In the genomic region with DNA sequence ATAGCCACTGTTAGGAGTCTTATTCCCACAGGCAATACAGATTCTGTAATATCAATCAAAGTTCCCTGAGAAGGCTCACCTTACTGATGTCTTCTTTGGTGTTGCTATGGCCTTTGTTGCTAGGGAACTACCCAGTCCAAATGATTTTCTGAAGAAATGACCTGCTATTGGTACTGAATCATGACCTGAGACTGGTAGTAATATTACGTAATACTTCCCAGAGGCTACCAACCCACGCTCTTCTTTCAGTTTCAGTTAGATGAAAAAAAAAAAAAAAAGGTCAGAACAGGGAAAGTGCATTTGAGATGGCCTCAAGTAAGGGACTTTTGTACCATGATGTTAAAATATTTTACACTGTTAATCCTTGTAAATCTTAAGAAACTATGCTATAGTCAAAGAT, we compare ENCODE assay signal across 11 cellular contexts.
DNase-seq lines count a peak whose midpoint lies in the region; ATAC-seq, FAIRE-seq and TF ChIP-seq lines count a peak whose summit lies in the region.
"Had no signal": no experiment of that assay in that cellular context is flagged by ENCODE, and none has a peak within 500 bp of the region (broad histone marks: within the 10 kb centered on the region; RNA-seq: fewer than 3 reads in every experiment).

No MANE protein-coding gene starts in this region.

- H3K9me3 ChIP-seq in K562 (replicated peaks; ENCODE audit: control insufficient read depth, insufficient read depth, low read depth, low read length) (no peaks in the 10 kb centered on the region), tibial nerve (no peaks in the 10 kb centered on the region)

- no peaks in the 10 kb centered on the region for H3K4me1 Mint-ChIP-seq in stimulated activated naive CD8-positive, alpha-beta T cell treated with anti-CD3 and anti-CD28 coated beads, Interleukin-15, amount 100 ng/mL, for 72 hours
- H3K4me1 Mint-ChIP-seq in type B pancreatic cell (ENCODE audit: unreplicated experiment): no peaks in the 10 kb centered on the region
- H3K4me1 Mint-ChIP-seq: B cell, immature natural killer cell had no signal

- no peak for TF ChIP-seq RAD21 in K562 (CRISPR knock-in tag; conservative IDR thresholded peaks at IDR 0.05 in 1 of 2, IDR thresholded peaks at IDR 0.05 in 1 of 2)

- TF ChIP-seq CTCF in K562 (IDR thresholded peaks at IDR 0.05 in 2 of 3, conservative IDR thresholded peaks at IDR 0.05 in 1 of 3; ENCODE audit: insufficient read depth in 2 of 3, low read depth in 1 of 3, low read length in 3 of 3) (no peak), type B pancreatic cell (conservative IDR thresholded peaks at IDR 0.05) (no peak), tibial nerve (IDR thresholded peaks at IDR 0.05) (no peak)

- peak; percentile 55 for ATAC-seq in stimulated activated naive CD8-positive, alpha-beta T cell treated with anti-CD3 and anti-CD28 coated beads, Interleukin-15, amount 100 ng/mL, for 72 hours
- no peak for ATAC-seq in stimulated activated naive CD8-positive, alpha-beta T cell treated with anti-CD3 and anti-CD28 coated beads, Interleukin-15, Interleukin-2, amounts not matched to agents 100 U/mL and 50 U/mL, for 24 hours
- ATAC-seq in HG03342 (IDR thresholded peaks at IDR 0.05; ENCODE audit: unreplicated experiment) (peak; percentile 96), K562 (no peak)

- H3K4me3 ChIP-seq in K562: no peak overlapping the region
- H3K4me3 ChIP-seq in tibial nerve: no peak overlapping the region

- no peaks in the 10 kb centered on the region for H3K27me3 Mint-ChIP-seq in stimulated activated naive CD8-positive, alpha-beta T cell treated with anti-CD3 and anti-CD28 coated beads, Interleukin-15, amount 100 ng/mL, for 72 hours
- no peaks in the 10 kb centered on the region for H3K27me3 Mint-ChIP-seq in type B pancreatic cell
- H3K27me3 Mint-ChIP-seq: B cell had no signal

- no peaks in the 10 kb centered on the region for H4K20me1 ChIP-seq in K562 (replicated peaks; ENCODE audit: control insufficient read depth, insufficient read depth, low read length)

- H3K27me3 ChIP-seq in K562 (ENCODE audit: control insufficient read depth in 2 of 2, insufficient read depth in 2 of 2, low read length in 2 of 2) (no peaks in the 10 kb centered on the region), tibial nerve (no peaks in the 10 kb centered on the region)

- no peaks in the 10 kb centered on the region for H3K79me2 ChIP-seq in K562 (ENCODE audit: control insufficient read depth, insufficient read depth, low read length)

- no peak for TF ChIP-seq EP300 in K562 (IDR thresholded peaks at IDR 0.05; ENCODE audit: low read length)
- TF ChIP-seq EP300 in tibial nerve (IDR thresholded peaks at IDR 0.05): no peak

- FAIRE-seq in K562 (lab: Jason Lieb, UNC): no peak

- CTCF ChIA-PET in K562 (lab: Yijun Ruan, JAX; ENCODE audit: low intra/inter-chr PET ratio): no interaction called here

- no peaks in the 10 kb centered on the region for H3K36me3 Mint-ChIP-seq in type B pancreatic cell
- H3K36me3 Mint-ChIP-seq: immature natural killer cell had no signal

- POLR2A ChIA-PET in K562 (lab: Yijun Ruan, JAX): no interaction called here

- H3K27ac ChIP-seq in K562 (ENCODE audit: extremely low read depth, low read depth, low read length) (no peak overlapping the region), tibial nerve (no peak overlapping the region)

- no peak overlapping the region for H3K4me2 ChIP-seq in K562 (ENCODE audit: insufficient read depth, low read length)

- H3K36me3 ChIP-seq in K562 (ENCODE audit: control insufficient read depth, insufficient read depth, low read length) (no peaks in the 10 kb centered on the region), tibial nerve (no peaks in the 10 kb centered on the region)

- no peak overlapping the region for H3K4me3 Mint-ChIP-seq in stimulated activated naive CD8-positive, alpha-beta T cell treated with anti-CD3 and anti-CD28 coated beads, Interleukin-15, amount 100 ng/mL, for 72 hours
- H3K4me3 Mint-ChIP-seq in type B pancreatic cell: no peak overlapping the region
- H3K4me3 Mint-ChIP-seq: B cell, immature natural killer cell had no signal

- no peak for TF ChIP-seq POLR2A in K562 (conservative IDR thresholded peaks at IDR 0.05)
- no peak for TF ChIP-seq POLR2A in tibial nerve (IDR thresholded peaks at IDR 0.05)

- DNase-seq in stimulated activated naive CD8-positive, alpha-beta T cell treated with anti-CD3 and anti-CD28 coated beads, Interleukin-15, amount 100 ng/mL, for 72 hours: no peak
- no peak for DNase-seq in stimulated activated naive CD8-positive, alpha-beta T cell treated with anti-CD3 and anti-CD28 coated beads, Interleukin-15, Interleukin-2, amounts not matched to agents 100 U/mL and 50 U/mL, for 24 hours
- DNase-seq in K562 (ENCODE audit: extremely low read depth in 1 of 4, low spot score in 3 of 4) (no peak), type B pancreatic cell (ENCODE audit: extremely low spot score, unreplicated experiment) (no peak), SK-N-DZ (ENCODE audit: low spot score) (no peak), LoVo (ENCODE audit: low spot score) (no peak), tibial nerve (ENCODE audit: low spot score in 2 of 2) (no peak)
- DNase-seq: immature natural killer cell, NCI-H187 treated with DMSO at 0.1 percent for 48 hours had no signal

- no peak overlapping the region for H2AFZ ChIP-seq in K562 (ENCODE audit: low read depth, low read length)

- H3K4me1 ChIP-seq in K562 (replicated peaks in 1 of 2; ENCODE audit: control insufficient read depth in 2 of 2, insufficient read depth in 2 of 2, low read length in 2 of 2) (no peaks in the 10 kb centered on the region), tibial nerve (no peaks in the 10 kb centered on the region)

- intact Hi-C loops in K562 (cut with micrococcal nuclease): no loop called here

- H3K27ac Mint-ChIP-seq in stimulated activated naive CD8-positive, alpha-beta T cell treated with anti-CD3 and anti-CD28 coated beads, Interleukin-15, amount 100 ng/mL, for 72 hours: no peak overlapping the region
- H3K27ac Mint-ChIP-seq in type B pancreatic cell: peak overlapping the region; percentile 24
- H3K27ac Mint-ChIP-seq: B cell, immature natural killer cell had no signal

- H3K9me1 ChIP-seq in K562 (ENCODE audit: control insufficient read depth, insufficient read depth, low read length): no peaks in the 10 kb centered on the region

- in situ Hi-C loops in K562 (cut with MboI): no loop called here

- WGBS in K562 (ENCODE audit: insufficient coverage, low coverage, missing lambda C conversion rate): no CpG with 5 or more reads among the region's 2 CpGs
- 62 to 72% methylated on average over 2 of the region's 2 CpGs for WGBS in tibial nerve, 2 donors

- H3K9me3 Mint-ChIP-seq in stimulated activated naive CD8-positive, alpha-beta T cell treated with anti-CD3 and anti-CD28 coated beads, Interleukin-15, amount 100 ng/mL, for 72 hours: no peaks in the 10 kb centered on the region
- H3K9me3 Mint-ChIP-seq in type B pancreatic cell: no peaks in the 10 kb centered on the region

- no TSS peak for BruUV-seq in K562 (replicated peaks; lab: Mats Ljungman, UMichigan)

- H3K9ac ChIP-seq in K562 (ENCODE audit: insufficient read depth in 1 of 2, low read depth in 2 of 2, low read length in 2 of 2): no peak overlapping the region

TF ChIP-seq in K562, 482 proteins besides CTCF, POLR2A, EP300 and RAD21:
- TF ChIP-seq ZC3H4 (CRISPR knock-in tag; IDR thresholded peaks at IDR 0.05; ENCODE audit: borderline replicate concordance) (no peak), LCOR (CRISPR knock-in tag; IDR thresholded peaks at IDR 0.05) (no peak), CEBPG (CRISPR knock-in tag; IDR thresholded peaks at IDR 0.05) (no peak), CEBPG (tag; conservative IDR thresholded peaks at IDR 0.05 in 1 of 2, IDR thresholded peaks at IDR 0.05 in 1 of 2) (peak in 1 of 2 experiments; percentile 64; a peak in 2 of 4 replicates), CEBPB (tag; IDR thresholded peaks at IDR 0.05) (0 out of 2 replicates have a peak, but pooled peaks have one; percentile 22), SPI1 (IDR thresholded peaks at IDR 0.05; ENCODE audit: borderline replicate concordance, low read depth, low read length) (no peak), COPS2 (conservative IDR thresholded peaks at IDR 0.05) (no peak), TGIF2 (CRISPR knock-in tag; IDR thresholded peaks at IDR 0.05) (no peak), RB1 (IDR thresholded peaks at IDR 0.05; ENCODE audit: low read depth) (no peak)
- TF ChIP-seq, protein P1, sequence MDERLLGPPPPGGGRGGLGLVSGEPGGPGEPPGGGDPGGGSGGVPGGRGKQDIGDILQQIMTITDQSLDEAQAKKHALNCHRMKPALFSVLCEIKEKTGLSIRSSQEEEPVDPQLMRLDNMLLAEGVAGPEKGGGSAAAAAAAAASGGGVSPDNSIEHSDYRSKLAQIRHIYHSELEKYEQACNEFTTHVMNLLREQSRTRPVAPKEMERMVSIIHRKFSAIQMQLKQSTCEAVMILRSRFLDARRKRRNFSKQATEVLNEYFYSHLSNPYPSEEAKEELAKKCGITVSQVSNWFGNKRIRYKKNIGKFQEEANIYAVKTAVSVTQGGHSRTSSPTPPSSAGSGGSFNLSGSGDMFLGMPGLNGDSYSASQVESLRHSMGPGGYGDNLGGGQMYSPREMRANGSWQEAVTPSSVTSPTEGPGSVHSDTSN (CRISPR knock-in tag; IDR thresholded peaks at IDR 0.05; ENCODE audit: low read depth): no peak
- TF ChIP-seq, protein P1 (tag; conservative IDR thresholded peaks at IDR 0.05; ENCODE audit: low read depth): no peak
TF ChIP-seq in K562: peak in this region for 2.

Comparison
In these comparisons a context has a peak if more than half of its experiments do, and no peak if none do; other contexts are left out.
1. ATAC-seq: peak in stimulated activated naive CD8-positive, alpha-beta T cell treated with anti-CD3 and anti-CD28 coated beads, Interleukin-15, amount 100 ng/mL, for 72 hours (single experiment) and HG03342 (single experiment); none in stimulated activated naive CD8-positive, alpha-beta T cell treated with anti-CD3 and anti-CD28 coated beads, Interleukin-15, Interleukin-2, amounts not matched to agents 100 U/mL and 50 U/mL, for 24 hours (single experiment) and K562 (single experiment).